1 cellular context compared by ENCODE assay signal in the genomic region with DNA sequence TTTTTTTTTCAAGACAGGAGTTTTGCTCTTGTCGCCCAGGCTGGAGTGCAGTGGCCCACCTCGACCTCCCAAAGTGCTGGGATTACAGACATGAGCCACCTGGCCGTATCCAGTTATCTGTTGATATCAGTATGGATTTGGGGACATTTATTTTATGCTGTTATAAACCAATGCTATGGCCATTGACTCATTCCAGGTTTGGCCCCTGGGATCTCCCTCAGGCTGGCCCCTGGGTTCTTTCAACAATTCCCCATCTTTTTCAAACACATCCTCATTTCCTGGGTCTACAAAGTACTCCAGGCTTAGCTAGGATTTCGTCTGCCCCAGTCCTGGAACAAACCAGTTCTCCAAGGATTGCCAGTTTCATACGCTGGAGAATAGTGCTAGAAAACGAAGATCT.
TF ChIP-seq lines count a peak whose summit lies in the region.

No MANE protein-coding gene starts in this region.

TF ChIP-seq in K562, 482 proteins besides CTCF, POLR2A, EP300 and RAD21:
- TF ChIP-seq POLR2G (IDR thresholded peaks at IDR 0.05; ENCODE audit: low read depth, low read length) (0 out of 2 replicates have a peak, but pooled peaks have one; percentile 5), XRCC4 (IDR thresholded peaks at IDR 0.05; ENCODE audit: extremely low read depth, insufficient read depth, insufficient read length) (no peak)
TF ChIP-seq in K562: peak in this region for 1.
